Comparison of ENCODE assay signal across 1 cellular context in genomic region chr16:4475880-4476790, GRCh38.
TF ChIP-seq lines count a peak whose summit lies in the region.

HMOX2 (plus strand) TSS chr16:4476398; CDS start chr16:4505525, 29,127 bp downstream.

TF ChIP-seq in GM12878, 131 proteins besides CTCF, POLR2A, EP300 and RAD21 (continued from another document):
- TF ChIP-seq ZBTB33 (IDR thresholded peaks at IDR 0.05): 0 out of 2 replicates have a peak, but pooled peaks have one; percentile 38
- TF ChIP-seq MEF2B (IDR thresholded peaks at IDR 0.05; ENCODE audit: partially characterized antibody, poor library complexity, severe bottlenecking): peak; percentile 47
- TF ChIP-seq MYC (IDR thresholded peaks at IDR 0.05; ENCODE audit: insufficient read depth, insufficient read length, insufficient replicate concordance, low read length, severe bottlenecking): peak; percentile 74
- peak; percentile 68; the same call in 1 of the 2 replicates for TF ChIP-seq CBX5 (IDR thresholded peaks at IDR 0.05; ENCODE audit: low read depth)
- TF ChIP-seq TCF7 (IDR thresholded peaks at IDR 0.05; ENCODE audit: borderline replicate concordance): no peak
- TF ChIP-seq RB1 (IDR thresholded peaks at IDR 0.05; ENCODE audit: borderline replicate concordance): peak; percentile 80; the same call in 1 of the 2 replicates
- TF ChIP-seq ZBTB4 (CRISPR knock-in tag; IDR thresholded peaks at IDR 0.05): no peak
- TF ChIP-seq TCF12 (IDR thresholded peaks at IDR 0.05; ENCODE audit: low read depth, low read length): peak; percentile 50; the same call in 1 of the 2 replicates
- no peak; the same call in 1 of the 2 replicates for TF ChIP-seq RFX5 (IDR thresholded peaks at IDR 0.05; ENCODE audit: low read depth, low read length)
- peak; percentile 33; the same call in 1 of the 2 replicates for TF ChIP-seq ZNF687 (IDR thresholded peaks at IDR 0.05)
- TF ChIP-seq POLR2AphosphoS2 (IDR thresholded peaks at IDR 0.05; ENCODE audit: low read depth, low read length): 0 out of 2 replicates have a peak, but pooled peaks have one; percentile 43
- peak; percentile 87; the same call in 1 of the 2 replicates for TF ChIP-seq SMARCA5 (IDR thresholded peaks at IDR 0.05)
- TF ChIP-seq ETV6 (conservative IDR thresholded peaks at IDR 0.05 in 1 of 2, IDR thresholded peaks at IDR 0.05 in 1 of 2; ENCODE audit: borderline replicate concordance in 1 of 2, low read depth in 1 of 2): 0 out of 4 replicates have a peak, but pooled peaks of 1 of the 2 experiments have one; percentile 9
- TF ChIP-seq NRF1 (conservative IDR thresholded peaks at IDR 0.05; ENCODE audit: low read depth, low read length): peak; percentile 51
- TF ChIP-seq SP1 (IDR thresholded peaks at IDR 0.05; ENCODE audit: low read depth, low read length): peak; percentile 85
- peak in 1 of 2 experiments; percentile 9; a peak in 1 of 4 replicates for TF ChIP-seq IKZF2 (IDR thresholded peaks at IDR 0.05)
- TF ChIP-seq HCFC1 (IDR thresholded peaks at IDR 0.05; ENCODE audit: low read length): peak; percentile 36; the same call in 1 of the 2 replicates
- peak; percentile 77; the same call in 1 of the 2 replicates for TF ChIP-seq CREB1 (IDR thresholded peaks at IDR 0.05; ENCODE audit: low read depth)
- TF ChIP-seq ELK1 (IDR thresholded peaks at IDR 0.05; ENCODE audit: low read depth, low read length): no peak
- no peak for TF ChIP-seq PRDM15 (CRISPR knock-in tag; IDR thresholded peaks at IDR 0.05)
- TF ChIP-seq ESRRA (IDR thresholded peaks at IDR 0.05; ENCODE audit: low read length): no peak
- TF ChIP-seq MTA2 (IDR thresholded peaks at IDR 0.05; ENCODE audit: low read depth): 0 out of 2 replicates have a peak, but pooled peaks have one; percentile 10
- TF ChIP-seq PML (IDR thresholded peaks at IDR 0.05; ENCODE audit: low read length): peak; percentile 50; the same call in 1 of the 2 replicates
- 0 out of 4 replicates have a peak, but pooled peaks of 1 of the 2 experiments have one; percentile 50 for TF ChIP-seq SRF (IDR thresholded peaks at IDR 0.05; ENCODE audit: low read depth in 2 of 2, low read length in 2 of 2)
- TF ChIP-seq RUNX3 (IDR thresholded peaks at IDR 0.05; ENCODE audit: low read length): peak; percentile 29; the same call in 1 of the 2 replicates
